In genomic region chrX:28718450-28718849, GRCh38 we compare ENCODE assay signal across 36 cellular contexts.
DNase-seq lines count a peak whose midpoint lies in the region; ATAC-seq, FAIRE-seq and TF ChIP-seq lines count a peak whose summit lies in the region.
"Had no signal": no experiment of that assay in that cellular context is flagged by ENCODE, and none has a peak within 500 bp of the region (broad histone marks: within the 10 kb centered on the region; RNA-seq: fewer than 3 reads in every experiment).

No MANE protein-coding gene starts in this region.

- no peak overlapping the region for H3K4me3 Mint-ChIP-seq in activated CD8-positive, alpha-beta memory T cell treated with anti-CD3 and anti-CD28 coated beads, Interleukin-2, amount 10 ng/mL, durations not matched to agents 7 days and 5 days
- H3K4me3 Mint-ChIP-seq: B cell; CD14-positive monocyte; CD4-positive, alpha-beta memory T cell; CD4-positive, alpha-beta T cell; CD4-positive, CD25-positive, alpha-beta regulatory T cell; CD8-positive, alpha-beta memory T cell; CD8-positive, alpha-beta T cell had no signal

- no peaks in the 10 kb centered on the region for H3K4me1 Mint-ChIP-seq in activated CD8-positive, alpha-beta memory T cell treated with anti-CD3 and anti-CD28 coated beads, Interleukin-2, amount 10 ng/mL, durations not matched to agents 7 days and 5 days
- H3K4me1 Mint-ChIP-seq: B cell; CD14-positive monocyte; CD4-positive, alpha-beta memory T cell; CD4-positive, CD25-positive, alpha-beta regulatory T cell; CD8-positive, alpha-beta memory T cell had no signal

- FAIRE-seq in HepG2 (lab: Jason Lieb, UNC) = no peak
- no peak for FAIRE-seq in A549 (lab: Jason Lieb, UNC)
- FAIRE-seq in K562 (lab: Jason Lieb, UNC) = no peak
- FAIRE-seq: A204.1, D721Med had no signal

- peaks cover 3% of the 10 kb centered on the region for H3K9me3 Mint-ChIP-seq in activated CD8-positive, alpha-beta memory T cell treated with anti-CD3 and anti-CD28 coated beads, Interleukin-2, amount 10 ng/mL, durations not matched to agents 7 days and 5 days (ENCODE audit: low read depth)
- H3K9me3 Mint-ChIP-seq: CD8-positive, alpha-beta T cell had no signal

- no peak overlapping the region for H3K14ac ChIP-seq in IMR-90 (replicated peaks; ENCODE audit: low read depth, low read length)

- H4K8ac ChIP-seq in IMR-90 (ENCODE audit: low read depth in 2 of 2, low read length in 2 of 2) = no peak overlapping the region

- H3K9ac ChIP-seq in HepG2 (ENCODE audit: insufficient read depth, low read depth, low read length) = no peak overlapping the region
- H3K9ac ChIP-seq in IMR-90 (ENCODE audit: low read depth, low read length) = no peak overlapping the region
- H3K9ac ChIP-seq in K562 (ENCODE audit: insufficient read depth in 1 of 2, low read depth in 2 of 2, low read length in 2 of 2) = no peak overlapping the region
- H3K9ac ChIP-seq: BLaER1; BLaER1 treated with 17β-estradiol and CSF1 and Interleukin-3, amounts not matched to agents 10 nM and 100 nM had no signal

- H2BK120ac ChIP-seq in IMR-90 (ENCODE audit: low read depth, low read length) = no peak overlapping the region

- TF ChIP-seq CTCF in HepG2 (CRISPR knock-in tag; IDR thresholded peaks at IDR 0.05) = no peak
- no peak for TF ChIP-seq CTCF in right lobe of liver (IDR thresholded peaks at IDR 0.05)
- TF ChIP-seq CTCF in A549 (IDR thresholded peaks at IDR 0.05) = no peak
- no peak for TF ChIP-seq CTCF in IMR-90 (conservative IDR thresholded peaks at IDR 0.05; ENCODE audit: low read depth, low read length)
- no peak for TF ChIP-seq CTCF in K562 (IDR thresholded peaks at IDR 0.05 in 2 of 3, conservative IDR thresholded peaks at IDR 0.05 in 1 of 3; ENCODE audit: insufficient read depth in 2 of 3, low read depth in 1 of 3, low read length in 3 of 3)

- H3K27ac ChIP-seq in HepG2 (ENCODE audit: extremely low read length, insufficient read depth, low read length) (no peak overlapping the region), right lobe of liver (no peak overlapping the region), A549 (no peak overlapping the region), IMR-90 (ENCODE audit: insufficient read depth, low read length) (no peak overlapping the region), K562 (ENCODE audit: extremely low read depth, low read depth, low read length) (no peak overlapping the region)
- H3K27ac ChIP-seq: 22Rv1; BLaER1; BLaER1 treated with 17β-estradiol and CSF1 and Interleukin-3, amounts not matched to agents 10 nM and 100 nM; C4-2B had no signal

- H2AFZ ChIP-seq in HepG2 (ENCODE audit: low read length) (no peak overlapping the region), IMR-90 (replicated peaks; ENCODE audit: low read length, poor library complexity) (no peak overlapping the region), K562 (ENCODE audit: low read depth, low read length) (no peak overlapping the region)

- TF ChIP-seq EP300 in HepG2 (IDR thresholded peaks at IDR 0.05; ENCODE audit: low read depth in 2 of 2, low read length in 2 of 2) (no peak), HepG2 (CRISPR knock-in tag; IDR thresholded peaks at IDR 0.05; ENCODE audit: borderline replicate concordance) (no peak), A549 (IDR thresholded peaks at IDR 0.05) (no peak), K562 (IDR thresholded peaks at IDR 0.05; ENCODE audit: low read length) (no peak)

- no peak overlapping the region for H2AK5ac ChIP-seq in IMR-90 (ENCODE audit: low read depth, low read length)

- H3K27ac Mint-ChIP-seq in activated CD8-positive, alpha-beta memory T cell treated with anti-CD3 and anti-CD28 coated beads, Interleukin-2, amount 10 ng/mL, durations not matched to agents 7 days and 5 days = no peak overlapping the region
- H3K27ac Mint-ChIP-seq: B cell; CD14-positive monocyte; CD4-positive, alpha-beta memory T cell; CD4-positive, alpha-beta T cell; CD4-positive, CD25-positive, alpha-beta regulatory T cell; CD8-positive, alpha-beta memory T cell; CD8-positive, alpha-beta T cell had no signal

- no peak overlapping the region for H4K91ac ChIP-seq in IMR-90 (ENCODE audit: insufficient read depth, low read depth, low read length)

- H3K4me1 ChIP-seq in HepG2 (ENCODE audit: insufficient read depth, low read length) (no peaks in the 10 kb centered on the region), right lobe of liver (no peaks in the 10 kb centered on the region), A549 (no peaks in the 10 kb centered on the region), IMR-90 (ENCODE audit: control insufficient read depth, insufficient read depth, low read length) (no peaks in the 10 kb centered on the region), K562 (replicated peaks in 1 of 2; ENCODE audit: control insufficient read depth in 2 of 2, insufficient read depth in 2 of 2, low read length in 2 of 2) (no peaks in the 10 kb centered on the region)
- H3K4me1 ChIP-seq: BE2C; BLaER1; BLaER1 treated with 17β-estradiol and CSF1 and Interleukin-3, amounts not matched to agents 10 nM and 100 nM; Caco-2 had no signal

- TF ChIP-seq RAD21 in HepG2 (CRISPR knock-in tag; IDR thresholded peaks at IDR 0.05) = no peak
- TF ChIP-seq RAD21 in A549 (conservative IDR thresholded peaks at IDR 0.05 in 1 of 2, IDR thresholded peaks at IDR 0.05 in 1 of 2) = no peak
- no peak for TF ChIP-seq RAD21 in IMR-90 (IDR thresholded peaks at IDR 0.05; ENCODE audit: low read length)
- no peak for TF ChIP-seq RAD21 in K562 (CRISPR knock-in tag; conservative IDR thresholded peaks at IDR 0.05 in 1 of 2, IDR thresholded peaks at IDR 0.05 in 1 of 2)

- WGBS in HepG2 (ENCODE audit: low lambda C conversion rate) = 0% methylated on average over 1 of the region's 1 CpG
- WGBS in right lobe of liver (ENCODE audit: insufficient coverage, low coverage, low lambda C conversion rate, missing lambda C conversion rate) = 27% methylated on average over 1 of the region's 1 CpG
- 3% methylated on average over 1 of the region's 1 CpG for WGBS in A549 (ENCODE audit: missing lambda C conversion rate)
- no CpG with 5 or more reads among the region's 1 CpG for WGBS in IMR-90 (ENCODE audit: extremely low coverage in 2 of 2, insufficient read length in 1 of 2), 2 experiments
- 0% methylated on average over 1 of the region's 1 CpG for whole genome bisulfite sequencing in K562 (ENCODE audit: insufficient coverage, low coverage, missing lambda C conversion rate)

- H3K36me3 ChIP-seq in HepG2 (replicated peaks in 1 of 2; ENCODE audit: control insufficient read depth in 1 of 2, insufficient read depth in 2 of 2, low read length in 2 of 2) (no peaks in the 10 kb centered on the region), right lobe of liver (no peaks in the 10 kb centered on the region), IMR-90 (ENCODE audit: control insufficient read depth, insufficient read depth, low read length) (no peaks in the 10 kb centered on the region), K562 (ENCODE audit: control insufficient read depth, insufficient read depth, low read length) (no peaks in the 10 kb centered on the region)
- H3K36me3 ChIP-seq: BE2C; BLaER1; BLaER1 treated with 17β-estradiol and CSF1 and Interleukin-3, amounts not matched to agents 10 nM and 100 nM had no signal

- H4K20me1 ChIP-seq in HepG2 (ENCODE audit: insufficient read depth, low read length) (no peaks in the 10 kb centered on the region), IMR-90 (ENCODE audit: insufficient read depth, low read length) (no peaks in the 10 kb centered on the region), K562 (replicated peaks; ENCODE audit: control insufficient read depth, insufficient read depth, low read length) (no peaks in the 10 kb centered on the region)
- H4K20me1 ChIP-seq: BLaER1; BLaER1 treated with 17β-estradiol and CSF1 and Interleukin-3, amounts not matched to agents 10 nM and 100 nM had no signal

- CTCF ChIA-PET in HepG2 (lab: Yijun Ruan, JAX; ENCODE audit: low intra/inter-chr PET ratio, low total read pairs) (no interaction called here), A549 (lab: Yijun Ruan, JAX) (no interaction called here), IMR-90 (lab: Yijun Ruan, JAX) (no interaction called here), K562 (lab: Yijun Ruan, JAX; ENCODE audit: low intra/inter-chr PET ratio) (no interaction called here)
- CTCF ChIA-PET in activated CD8-positive, alpha-beta memory T cell treated with anti-CD3 and anti-CD28 coated beads, Interleukin-2, amount 10 ng/mL, durations not matched to agents 7 days and 5 days (lab: Charles Lee) = no interaction called here

- POLR2A ChIA-PET in HepG2 (lab: Yijun Ruan, JAX) = no interaction called here
- POLR2A ChIA-PET in A549 (lab: Yijun Ruan, JAX) = no interaction called here
- POLR2A ChIA-PET in IMR-90 (lab: Charles Lee; ENCODE audit: unreplicated experiment) = no interaction called here
- POLR2A ChIA-PET in K562 (lab: Yijun Ruan, JAX) = no interaction called here

- no peak overlapping the region for H2BK20ac ChIP-seq in IMR-90 (ENCODE audit: low read depth, low read length)

- H3K9me3 ChIP-seq in HepG2 (ENCODE audit: low read length) (no peaks in the 10 kb centered on the region), right lobe of liver (no peaks in the 10 kb centered on the region), A549 (no peaks in the 10 kb centered on the region), IMR-90 (ENCODE audit: control insufficient read depth, insufficient read depth, low read length) (no peaks in the 10 kb centered on the region), K562 (replicated peaks; ENCODE audit: control insufficient read depth, insufficient read depth, low read depth, low read length) (no peaks in the 10 kb centered on the region)
- H3K9me3 ChIP-seq: BE2C; BLaER1; BLaER1 treated with 17β-estradiol and CSF1 and Interleukin-3, amounts not matched to agents 10 nM and 100 nM; Caco-2 had no signal

- no peak for TF ChIP-seq POLR2A in HepG2 (IDR thresholded peaks at IDR 0.05; ENCODE audit: insufficient read depth in 1 of 2, low read depth in 2 of 2, low read length in 2 of 2)
- no peak for TF ChIP-seq POLR2A in right lobe of liver (IDR thresholded peaks at IDR 0.05)
- no peak for TF ChIP-seq POLR2A in A549 (IDR thresholded peaks at IDR 0.05; ENCODE audit: low read length)
- TF ChIP-seq POLR2A in IMR-90 (IDR thresholded peaks at IDR 0.05; ENCODE audit: low read depth, low read length) = no peak
- TF ChIP-seq POLR2A in K562 (conservative IDR thresholded peaks at IDR 0.05) = no peak

- no peak overlapping the region for H3K56ac ChIP-seq in IMR-90 (ENCODE audit: extremely low read depth, insufficient read depth, low read length)

- in situ Hi-C loops in HepG2 (cut with HindIII; ENCODE audit: extremely low pct_ligation_motif_present, low pct_unique_long_range_greater_than_20kb) (no loop called here), IMR-90 (cut with MboI; ENCODE audit: low sequenced_read_pairs) (no loop called here), K562 (cut with MboI) (no loop called here)

- H3K27me3 ChIP-seq in HepG2 (ENCODE audit: control insufficient read depth in 1 of 2, insufficient read depth in 2 of 2, low read length in 2 of 2) (no peaks in the 10 kb centered on the region), right lobe of liver (no peaks in the 10 kb centered on the region), IMR-90 (ENCODE audit: control insufficient read depth, insufficient read depth, low read length) (no peaks in the 10 kb centered on the region), K562 (ENCODE audit: control insufficient read depth in 2 of 2, insufficient read depth in 2 of 2, low read length in 2 of 2) (no peaks in the 10 kb centered on the region)
- H3K27me3 ChIP-seq: BE2C; BLaER1; BLaER1 treated with 17β-estradiol and CSF1 and Interleukin-3, amounts not matched to agents 10 nM and 100 nM had no signal

- no peak overlapping the region for H3K4me3 ChIP-seq in HepG2 (replicated peaks in 1 of 3; ENCODE audit: insufficient read depth in 1 of 3, low read depth in 2 of 3, low read length in 3 of 3)
- H3K4me3 ChIP-seq in right lobe of liver = no peak overlapping the region
- H3K4me3 ChIP-seq in A549 = no peak overlapping the region
- no peak overlapping the region for H3K4me3 ChIP-seq in IMR-90 (ENCODE audit: insufficient read depth, low read depth, low read length)
- H3K4me3 ChIP-seq in K562 = no peak overlapping the region
- H3K4me3 ChIP-seq: BLaER1; BLaER1 treated with 17β-estradiol and CSF1 and Interleukin-3, amounts not matched to agents 10 nM and 100 nM had no signal

- H4K5ac ChIP-seq in IMR-90 (ENCODE audit: low read depth, low read length) = no peak overlapping the region

- H3K79me2 ChIP-seq in HepG2 (ENCODE audit: insufficient read depth, low read length) (no peaks in the 10 kb centered on the region), K562 (ENCODE audit: control insufficient read depth, insufficient read depth, low read length) (no peaks in the 10 kb centered on the region)

- dilution Hi-C loops in IMR-90 (cut with HindIII; ENCODE audit: low sequenced_read_pairs, unreplicated experiment) = no loop called here

- intact Hi-C loops in HepG2 (cut with micrococcal nuclease; ENCODE audit: unreplicated experiment) = no loop called here
- intact Hi-C loops in right lobe of liver (cut with DNase I) = no loop called here
- intact Hi-C loops in IMR-90 (cut with micrococcal nuclease) = no loop called here
- intact Hi-C loops in K562 (cut with micrococcal nuclease) = no loop called here

- ATAC-seq in HepG2 (no peak), right lobe of liver (no peak), A549 (no peak), IMR-90 (ENCODE audit: low read depth) (no peak), K562 (no peak), GM19395 (IDR thresholded peaks at IDR 0.05; ENCODE audit: unreplicated experiment) (no peak)
- ATAC-seq in activated CD8-positive, alpha-beta memory T cell treated with anti-CD3 and anti-CD28 coated beads, Interleukin-2, amount 10 ng/mL, durations not matched to agents 7 days and 5 days = no peak
- ATAC-seq: CD8-positive, alpha-beta T cell had no signal

- H3K79me1 ChIP-seq in IMR-90 (ENCODE audit: low read depth in 1 of 2, low read length in 2 of 2) = no peaks in the 10 kb centered on the region

- DNase-seq in HepG2 (ENCODE audit: low spot score) = no peak
- DNase-seq in right lobe of liver = no peak
- DNase-seq in A549 (ENCODE audit: low read depth in 1 of 2, low spot score in 1 of 2) = no peak
- DNase-seq in IMR-90 = no peak
- no peak for DNase-seq in K562 (ENCODE audit: extremely low read depth in 1 of 4, low spot score in 3 of 4)
- no peak for DNase-seq in activated gamma-delta T cell treated with Interleukin-2 at 50 U/mL for 16 hours
- DNase-seq in activated CD8-positive, alpha-beta memory T cell treated with anti-CD3 and anti-CD28 coated beads, Interleukin-2, amount 10 ng/mL, durations not matched to agents 7 days and 5 days = no peak
- DNase-seq: 8988T; ACHN; AML-193; BE2C; C1 segment of cervical spinal cord; Caco-2; Calu3; CD4-positive, alpha-beta memory T cell; CD4-positive, alpha-beta T cell; CD4-positive, CD25-positive, alpha-beta regulatory T cell; CD8-positive, alpha-beta memory T cell; CD8-positive, alpha-beta T cell; COR-L47; DMS 273 treated with DMSO at 0.1 percent for 48 hours; DMS153; DMS53; DMS79; DMS79 treated with DMSO at 0.1 percent for 48 hours; DND-41; EL had no signal

- no peak overlapping the region for H3K18ac ChIP-seq in IMR-90 (ENCODE audit: low read depth, low read length)

- no peak overlapping the region for H2AK9ac ChIP-seq in IMR-90 (replicated peaks; ENCODE audit: low read depth, low read length, poor library complexity)

- H3K9me1 ChIP-seq in IMR-90 (ENCODE audit: insufficient read depth, low read length) (no peaks in the 10 kb centered on the region), K562 (ENCODE audit: control insufficient read depth, insufficient read depth, low read length) (no peaks in the 10 kb centered on the region)

- no TSS peak for BruUV-seq in HepG2 (replicated peaks; lab: Mats Ljungman, UMichigan)
- no TSS peak for BruUV-seq in IMR-90 (replicated peaks; lab: Mats Ljungman, UMichigan)
- BruUV-seq in K562 (replicated peaks; lab: Mats Ljungman, UMichigan) = no TSS peak

- H3K4me2 ChIP-seq in HepG2 (ENCODE audit: low read depth, low read length) = no peak overlapping the region
- no peak overlapping the region for H3K4me2 ChIP-seq in A549
- no peak overlapping the region for H3K4me2 ChIP-seq in IMR-90 (ENCODE audit: low read depth, low read length)
- H3K4me2 ChIP-seq in K562 (ENCODE audit: insufficient read depth, low read length) = no peak overlapping the region
- H3K4me2 ChIP-seq: BLaER1; BLaER1 treated with 17β-estradiol and CSF1 and Interleukin-3, amounts not matched to agents 10 nM and 100 nM had no signal

- no peak overlapping the region for H3K23ac ChIP-seq in IMR-90 (ENCODE audit: low read depth, low read length)

- no peaks in the 10 kb centered on the region for H3K36me3 Mint-ChIP-seq in activated CD8-positive, alpha-beta memory T cell treated with anti-CD3 and anti-CD28 coated beads, Interleukin-2, amount 10 ng/mL, durations not matched to agents 7 days and 5 days
- H3K36me3 Mint-ChIP-seq: CD14-positive monocyte; CD4-positive, alpha-beta memory T cell; CD4-positive, CD25-positive, alpha-beta regulatory T cell; CD8-positive, alpha-beta memory T cell; CD8-positive, alpha-beta T cell had no signal

- no peak overlapping the region for H3K4ac ChIP-seq in IMR-90 (ENCODE audit: low read depth, low read length)

- H3K27me3 Mint-ChIP-seq in activated CD8-positive, alpha-beta memory T cell treated with anti-CD3 and anti-CD28 coated beads, Interleukin-2, amount 10 ng/mL, durations not matched to agents 7 days and 5 days = no peaks in the 10 kb centered on the region
- H3K27me3 Mint-ChIP-seq: B cell; CD4-positive, alpha-beta memory T cell; CD4-positive, alpha-beta T cell; CD4-positive, CD25-positive, alpha-beta regulatory T cell; CD8-positive, alpha-beta memory T cell had no signal

- no peak overlapping the region for H2BK5ac ChIP-seq in IMR-90 (ENCODE audit: low read depth, low read length, poor library complexity, severe bottlenecking)

- no peak overlapping the region for H2BK15ac ChIP-seq in IMR-90 (ENCODE audit: low read depth, low read length)

Comparison
In these comparisons a context has a peak if more than half of its experiments do, and no peak if none do; other contexts are left out.
1. Of the 241 proteins assayed by ChIP-seq in both HepG2 and K562: peak only in HepG2: none; only in K562: MAFF and TFE3; in both: MAFK; in neither: 238.